ENCODE assay signal across 19 cellular contexts in genomic region chr6:109033655-109034054, GRCh38.
"Had no signal": no experiment of that assay in that cellular context is flagged by ENCODE, and none has a peak within 500 bp of the region (broad histone marks: within the 10 kb centered on the region; RNA-seq: fewer than 3 reads in every experiment).

No MANE protein-coding gene starts in this region.

- H3K27ac ChIP-seq: SJSA1 had no signal

- H3K4me1 ChIP-seq: SJSA1 had no signal

- H3K9me3 ChIP-seq: MG63, SJSA1 had no signal

- H3K27me3 ChIP-seq: MG63, SJSA1 had no signal

- DNase-seq: IMR-90, Karpas-422, KG1, MG63, NCI-H1092, NCI-H1105 treated with DMSO at 0.1 percent for 48 hours, NCI-H1417 treated with DMSO at 0.1 percent for 48 hours, NCI-H146, NCI-H1694 treated with DMSO at 0.1 percent for 48 hours, NCI-H1930, NCI-H2081, NCI-H2107, NCI-H2227 treated with DMSO at 0.1 percent for 48 hours, NCI-H510A, NCI-H524 treated with DMSO at 0.1 percent for 48 hours, Right ventricle myocardium superior, RPMI8226, SIG-M5 had no signal

- H3K36me3 ChIP-seq: MG63, SJSA1 had no signal

- H3K4me3 ChIP-seq: MG63, SJSA1 had no signal
